17 cellular contexts compared by ENCODE assay signal in the genomic region with DNA sequence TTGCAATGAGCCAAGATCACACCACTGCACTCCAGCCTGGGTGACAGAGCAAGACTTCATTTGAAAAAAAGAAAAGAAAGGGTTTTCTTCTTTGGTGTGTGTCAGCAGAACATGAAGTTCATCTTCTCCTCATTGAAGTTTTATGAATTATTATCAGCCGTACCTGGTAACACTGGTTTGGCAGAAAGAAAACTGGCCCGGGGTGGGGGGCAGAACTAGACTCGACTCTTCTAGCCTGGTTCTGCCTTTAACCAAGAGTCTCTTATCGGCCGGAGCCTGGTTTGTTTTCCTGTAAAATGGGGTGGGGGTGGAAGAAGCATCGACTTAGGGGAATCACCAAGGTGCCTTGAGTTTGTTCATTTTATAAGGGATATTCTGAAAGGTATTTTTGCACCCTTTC.
DNase-seq lines count a peak whose midpoint lies in the region; ATAC-seq and TF ChIP-seq lines count a peak whose summit lies in the region.
"Had no signal": no experiment of that assay in that cellular context is flagged by ENCODE, and none has a peak within 500 bp of the region (broad histone marks: within the 10 kb centered on the region; RNA-seq: fewer than 3 reads in every experiment).

No MANE protein-coding gene starts in this region.

- no peaks in the 10 kb centered on the region for H3K79me2 ChIP-seq in osteoblast (ENCODE audit: insufficient read depth, low read length)

- H3K36me3 Mint-ChIP-seq in stimulated activated naive B cell treated with anti-CD40 and anti-IgM and Interleukin-4, amounts not matched to agents 10 μg/mL and 1 μg/mL and 100 μg/mL, for 72 hours, result peaks cover 21 to 34% of the 10 kb centered on the region in 2 donors

- H2AFZ ChIP-seq in osteoblast (ENCODE audit: low read length), result no peak overlapping the region
- H2AFZ ChIP-seq: GM23338 had no signal

- peak; percentile 8 for DNase-seq in activated effector memory CD4-positive, alpha-beta T cell treated with anti-CD3 and anti-CD28 coated beads, Interleukin-2, amount 50 U/mL, for 16 hours
- no peak for DNase-seq in activated effector memory CD4-positive, alpha-beta T cell treated with Interleukin-2 at 50 U/mL for 16 hours
- DNase-seq in osteoblast (ENCODE audit: insufficient read length, low spot score, missing footprints) (peak; percentile 70), cerebellum (ENCODE audit: low spot score) (no peak), GM10248 (ENCODE audit: extremely low spot score) (no peak)
- DNase-seq in stimulated activated naive B cell treated with anti-CD40 and anti-IgM and Interleukin-4, amounts not matched to agents 10 μg/mL and 1 μg/mL and 100 μg/mL, for 72 hours, result no peak
- DNase-seq: AML-193; Caco-2; CD4-positive, alpha-beta T cell; HCEC 1CT had no signal

- H3K4me3 ChIP-seq in gastroesophageal sphincter (no peak overlapping the region), osteoblast (ENCODE audit: insufficient read depth, low read length) (no peak overlapping the region)
- H3K4me3 ChIP-seq: A549, GM23338 had no signal

- H3K9me3 ChIP-seq in gastroesophageal sphincter (no peaks in the 10 kb centered on the region), osteoblast (ENCODE audit: low read depth, low read length) (no peaks in the 10 kb centered on the region)
- H3K9me3 ChIP-seq: A549, Caco-2 had no signal

- no peaks in the 10 kb centered on the region for H4K20me1 ChIP-seq in osteoblast (ENCODE audit: insufficient read depth, low read length)

- no peak overlapping the region for H3K4me2 ChIP-seq in osteoblast (ENCODE audit: insufficient read depth, low read length)
- H3K4me2 ChIP-seq: A549, GM23338 had no signal

- H3K27me3 ChIP-seq in gastroesophageal sphincter, result no peaks in the 10 kb centered on the region
- H3K27me3 ChIP-seq in osteoblast (ENCODE audit: insufficient read depth, low read length), result no peaks in the 10 kb centered on the region

- POLR2A ChIA-PET in GM10248 (lab: Yijun Ruan, JAX), result no interaction called here

- no peaks in the 10 kb centered on the region for H3K4me1 Mint-ChIP-seq in stimulated activated naive B cell treated with anti-CD40 and anti-IgM and Interleukin-4, amounts not matched to agents 10 μg/mL and 1 μg/mL and 100 μg/mL, for 72 hours

- WGBS in gastroesophageal sphincter (ENCODE audit: low coverage in 1 of 2), 2 donors, result 84 to 95% methylated on average over 4 to 6 of the region's 6 CpGs

- CTCF ChIA-PET in GM10248 (lab: Yijun Ruan, JAX), result interaction anchor here (1.0 kb wide), 2 partner anchors 12 to 98 kb away, joined by 4 read pairs; no protein-coding TSS in a partner anchor

- TF ChIP-seq EP300 in gastroesophageal sphincter (IDR thresholded peaks at IDR 0.05), result no peak

- no peak for TF ChIP-seq POLR2A in gastroesophageal sphincter (IDR thresholded peaks at IDR 0.05)

- no peak overlapping the region for H3K27ac Mint-ChIP-seq in stimulated activated naive B cell treated with anti-CD40 and anti-IgM and Interleukin-4, amounts not matched to agents 10 μg/mL and 1 μg/mL and 100 μg/mL, for 72 hours
- H3K27ac Mint-ChIP-seq: CD4-positive, alpha-beta T cell; GM23338 had no signal

- no peaks in the 10 kb centered on the region for H3K27me3 Mint-ChIP-seq in stimulated activated naive B cell treated with anti-CD40 and anti-IgM and Interleukin-4, amounts not matched to agents 10 μg/mL and 1 μg/mL and 100 μg/mL, for 72 hours
- H3K27me3 Mint-ChIP-seq: CD4-positive, alpha-beta T cell had no signal

- H3K36me3 ChIP-seq in gastroesophageal sphincter (peaks cover 0 to 76% of the 10 kb centered on the region in 2 donors), osteoblast (ENCODE audit: insufficient read depth, low read length) (peaks cover 8% of the 10 kb centered on the region)

- peak overlapping the region in 3 of 4 donors; percentile 39 to 63 (median 48) for H3K27ac ChIP-seq in gastroesophageal sphincter
- H3K27ac ChIP-seq in osteoblast (ENCODE audit: low read depth, low read length), result no peak overlapping the region
- H3K27ac ChIP-seq: 22Rv1, A549, C4-2B, HL-60 had no signal

- H3K9me3 Mint-ChIP-seq in stimulated activated naive B cell treated with anti-CD40 and anti-IgM and Interleukin-4, amounts not matched to agents 10 μg/mL and 1 μg/mL and 100 μg/mL, for 72 hours, result no peaks in the 10 kb centered on the region
- H3K9me3 Mint-ChIP-seq: CD4-positive, alpha-beta T cell; GM23338 had no signal

- H3K4me3 Mint-ChIP-seq in stimulated activated naive B cell treated with anti-CD40 and anti-IgM and Interleukin-4, amounts not matched to agents 10 μg/mL and 1 μg/mL and 100 μg/mL, for 72 hours, result no peak overlapping the region
- H3K4me3 Mint-ChIP-seq: CD4-positive, alpha-beta T cell; GM23338 had no signal

- TF ChIP-seq CTCF in gastroesophageal sphincter (IDR thresholded peaks at IDR 0.05) (no peak), osteoblast (IDR thresholded peaks at IDR 0.05; ENCODE audit: extremely low read depth, low read depth, low read length) (no peak), GM10248 (IDR thresholded peaks at IDR 0.05; ENCODE audit: control extremely low read depth, extremely low read depth, low read depth, missing control alignments) (no peak)

- H3K4me1 ChIP-seq in gastroesophageal sphincter (peaks cover 0 to 7% (median 0%) of the 10 kb centered on the region in 3 donors), osteoblast (ENCODE audit: insufficient read depth, low read length) (no peaks in the 10 kb centered on the region)
- H3K4me1 ChIP-seq: A549, Caco-2 had no signal

- no peak for ATAC-seq in gastroesophageal sphincter
- ATAC-seq in HG02870 (IDR thresholded peaks at IDR 0.05; ENCODE audit: unreplicated experiment), result no peak
- no peak for ATAC-seq in stimulated activated naive B cell treated with anti-CD40 and anti-IgM and Interleukin-4, amounts not matched to agents 10 μg/mL and 1 μg/mL and 100 μg/mL, for 72 hours (replicated peaks)
- ATAC-seq: A549, GM23338 had no signal

Comparison
In these comparisons a context has a peak if more than half of its experiments do, and no peak if none do; other contexts are left out.
1. DNase-seq: peak in activated effector memory CD4-positive, alpha-beta T cell treated with anti-CD3 and anti-CD28 coated beads, Interleukin-2, amount 50 U/mL, for 16 hours (single experiment) and osteoblast (single experiment); none in activated effector memory CD4-positive, alpha-beta T cell treated with Interleukin-2 at 50 U/mL for 16 hours (single experiment), cerebellum (single experiment), GM10248 (single experiment) and stimulated activated naive B cell treated with anti-CD40 and anti-IgM and Interleukin-4, amounts not matched to agents 10 μg/mL and 1 μg/mL and 100 μg/mL, for 72 hours (single experiment).